ENCODE assay signal across 8 cellular contexts in genomic region chr6:75932067-75932466, GRCh38.
A peak's percentile ranks its signal among the peaks of the same experiment; 100 is the strongest.
DNase-seq lines count a peak whose midpoint lies in the region; ATAC-seq, FAIRE-seq and TF ChIP-seq lines count a peak whose summit lies in the region.

No MANE protein-coding gene starts in this region.

- DNase-seq in COLO668 (lab: John Stamatoyannopoulos, UW; ENCODE audit: unreplicated experiment) (peak; percentile 20), GM23248 (peak; percentile 20), NCI-H82 (lab: John Stamatoyannopoulos, UW) (peak; percentile 76), epithelial cell of esophagus (ENCODE audit: low read depth) (peak; percentile 41), stomach (peak; percentile 47), frontal cortex (ENCODE audit: low spot score in 2 of 2) (no peak)
- DNase-seq in NK-92 treated with Interleukin-12 subunit alpha and Interleukin-12 subunit beta, amount 100 ng/mL, for 24 hours (lab: John Stamatoyannopoulos, UW) = no peak

- TF ChIP-seq CTCF in epithelial cell of esophagus (IDR thresholded peaks at IDR 0.05; ENCODE audit: insufficient read depth, low read depth, low read length, missing control alignments) (peak; percentile 59), stomach (IDR thresholded peaks at IDR 0.05) (peak in 3 of 7 experiments; percentile 16 to 53 (median 31))

- H3K4me3 ChIP-seq in GM23248 (no peak overlapping the region), epithelial cell of esophagus (ENCODE audit: low read length) (no peak overlapping the region), stomach (no peak overlapping the region)

- H3K4me2 ChIP-seq in GM23248 (ENCODE audit: unreplicated experiment) = no peak overlapping the region

- H3K9me3 ChIP-seq in GM23248 (ENCODE audit: low read depth) = no peaks in the 10 kb centered on the region
- no peaks in the 10 kb centered on the region for H3K9me3 ChIP-seq in stomach

- no peak overlapping the region for H3K9ac ChIP-seq in GM23248

- no peak overlapping the region for H3K27ac ChIP-seq in GM23248
- no peak overlapping the region for H3K27ac ChIP-seq in stomach

- intact Hi-C loops in stomach (cut with DNase I; ENCODE audit: low total_unique reads) = loop anchor here (10.0 kb wide), 1 partner anchor 423 kb away; no protein-coding TSS in a partner anchor

- TF ChIP-seq EP300 in stomach (IDR thresholded peaks at IDR 0.05) = no peak

- H3K79me2 ChIP-seq in GM23248 (ENCODE audit: insufficient read depth) = no peaks in the 10 kb centered on the region

- H3K27me3 ChIP-seq in GM23248 (replicated peaks; ENCODE audit: insufficient read depth) = no peaks in the 10 kb centered on the region
- H3K27me3 ChIP-seq in stomach = peaks cover 0 to 9% (median 5%) of the 10 kb centered on the region in 3 donors

- H3F3A ChIP-seq in GM23248 (ENCODE audit: insufficient read depth) = no peaks in the 10 kb centered on the region

- no peak for FAIRE-seq in frontal cortex (lab: Jason Lieb, UNC)

- ATAC-seq in HG03439 (IDR thresholded peaks at IDR 0.05; ENCODE audit: unreplicated experiment) = no peak

- H2AFZ ChIP-seq in GM23248 = no peak overlapping the region

- TF ChIP-seq POLR2A in stomach (IDR thresholded peaks at IDR 0.05) = no peak

- H3K4me1 ChIP-seq in GM23248 (ENCODE audit: insufficient read depth) = no peaks in the 10 kb centered on the region
- H3K4me1 ChIP-seq in stomach = peaks cover 6 to 14% (median 12%) of the 10 kb centered on the region in 4 donors

- no peaks in the 10 kb centered on the region for H4K20me1 ChIP-seq in GM23248 (ENCODE audit: insufficient read depth)

- no peaks in the 10 kb centered on the region for H3K9me2 ChIP-seq in GM23248 (ENCODE audit: insufficient read depth)

- in situ Hi-C loops in GM23248 (cut with MboI) = loop anchor here (25.0 kb wide), 1 partner anchor 1530 kb away; the partner anchor contains the start of gene HTR1B

- H3K36me3 ChIP-seq in GM23248 (ENCODE audit: low read depth) (no peaks in the 10 kb centered on the region), stomach (no peaks in the 10 kb centered on the region)

- 85 to 91% methylated on average over 5 of the region's 5 CpGs for WGBS in GM23248 (ENCODE audit: low coverage in 1 of 2, low lambda C conversion rate in 2 of 2, missing lambda C conversion rate in 2 of 2), 2 experiments
- 22 to 40% (median 28%) methylated on average over 5 of the region's 5 CpGs for WGBS in stomach, 5 donors

Comparison
In these comparisons a context has a peak if more than half of its experiments do, and no peak if none do; other contexts are left out.
1. DNase-seq: peak in COLO668 (single experiment), GM23248 (single experiment), NCI-H82 (single experiment), epithelial cell of esophagus (single experiment) and stomach (single experiment); none in NK-92 treated with Interleukin-12 subunit alpha and Interleukin-12 subunit beta, amount 100 ng/mL, for 24 hours (single experiment) and frontal cortex (0 of 2).